17 cellular contexts compared by ENCODE assay signal in the genomic region with DNA sequence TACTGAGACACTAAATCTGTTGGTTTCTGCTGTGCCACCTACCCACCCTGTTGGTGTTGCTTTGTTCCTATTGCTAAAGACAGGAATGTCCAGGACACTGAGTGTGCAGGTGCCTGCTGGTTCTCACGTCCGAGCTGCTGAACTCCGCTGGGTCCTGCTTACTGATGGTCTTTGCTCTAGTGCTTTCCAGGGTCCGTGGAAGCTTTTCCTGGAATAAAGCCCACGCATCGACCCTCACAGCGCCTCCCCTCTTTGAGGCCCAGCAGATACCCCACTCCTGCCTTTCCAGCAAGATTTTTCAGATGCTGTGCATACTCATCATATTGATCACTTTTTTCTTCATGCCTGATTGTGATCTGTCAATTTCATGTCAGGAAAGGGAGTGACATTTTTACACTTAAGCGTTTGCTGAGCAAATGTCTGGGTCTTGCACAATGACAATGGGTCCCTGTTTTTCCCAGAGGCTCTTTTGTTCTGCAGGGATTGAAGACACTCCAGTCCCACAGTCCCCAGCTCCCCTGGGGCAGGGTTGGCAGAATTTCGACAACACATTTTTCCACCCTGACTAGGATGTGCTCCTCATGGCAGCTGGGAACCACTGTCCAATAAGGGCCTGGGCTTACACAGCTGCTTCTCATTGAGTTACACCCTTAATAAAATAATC. TPM values are rescaled to one million over a fixed set of nuclear protein-coding genes. Genes with fewer than 3 reads are reported as not detected.
DNase-seq lines count a peak whose midpoint lies in the region; ATAC-seq and TF ChIP-seq lines count a peak whose summit lies in the region.
"Had no signal": no experiment of that assay in that cellular context is flagged by ENCODE, and none has a peak within 500 bp of the region (broad histone marks: within the 10 kb centered on the region; RNA-seq: fewer than 3 reads in every experiment).

No MANE protein-coding gene starts in this region.

- H3K36me3 Mint-ChIP-seq in neural progenitor cell: no peaks in the 10 kb centered on the region

- no peak overlapping the region for H3K4me3 Mint-ChIP-seq in neural progenitor cell
- H3K4me3 Mint-ChIP-seq: activated T-cell treated with anti-CD3 and anti-CD28 coated beads, Interleukin-2, amount 50 U/mL, for 4 hours; effector memory CD8-positive, alpha-beta T cell had no signal

- no peak overlapping the region for H3K4me3 ChIP-seq in AG10803 (ENCODE audit: low read length)
- no peak overlapping the region for H3K4me3 ChIP-seq in MG63
- H3K4me3 ChIP-seq in dorsolateral prefrontal cortex: no peak overlapping the region
- no peak overlapping the region for H3K4me3 ChIP-seq in neural progenitor cell
- H3K4me3 ChIP-seq: ascending aorta had no signal

- intact Hi-C loops in dorsolateral prefrontal cortex (cut with DNase I): no loop called here

- no peaks in the 10 kb centered on the region; the same call in 1 of the 2 replicates for H3K36me3 ChIP-seq in MG63
- H3K36me3 ChIP-seq in neural progenitor cell: no peaks in the 10 kb centered on the region
- H3K36me3 ChIP-seq: ascending aorta had no signal

- no peak for ATAC-seq in GM18505 (IDR thresholded peaks at IDR 0.05; ENCODE audit: unreplicated experiment)
- ATAC-seq: activated T-cell treated with anti-CD3 and anti-CD28 coated beads, Interleukin-2, amount 50 U/mL, for 4 hours; effector memory CD8-positive, alpha-beta T cell had no signal

- H3K4me1 Mint-ChIP-seq in neural progenitor cell: peaks cover 19% of the 10 kb centered on the region

- H3K9ac ChIP-seq in neural progenitor cell: no peak overlapping the region

- H3K79me2 ChIP-seq in neural progenitor cell (ENCODE audit: low read depth): no peaks in the 10 kb centered on the region

- peaks cover 5% of the 10 kb centered on the region for H3F3A ChIP-seq in neural progenitor cell (ENCODE audit: low read depth)

- no peaks in the 10 kb centered on the region for H4K20me1 ChIP-seq in neural progenitor cell (ENCODE audit: low read depth)

- peak overlapping the region; percentile 65 for H3K27ac Mint-ChIP-seq in neural progenitor cell

- H3K9me3 ChIP-seq in MG63 (no peaks in the 10 kb centered on the region), neural progenitor cell (ENCODE audit: low read depth) (no peaks in the 10 kb centered on the region)
- H3K9me3 ChIP-seq: ascending aorta had no signal

- H3K27me3 ChIP-seq in MG63: no peaks in the 10 kb centered on the region
- H3K27me3 ChIP-seq in dorsolateral prefrontal cortex: no peaks in the 10 kb centered on the region
- H3K27me3 ChIP-seq in neural progenitor cell: no peaks in the 10 kb centered on the region
- H3K27me3 ChIP-seq: ascending aorta had no signal

- peaks cover 3% of the 10 kb centered on the region for H3K27me3 Mint-ChIP-seq in neural progenitor cell (ENCODE audit: insufficient read depth, low read depth)

- H3K27ac ChIP-seq in dorsolateral prefrontal cortex: peak overlapping the region in 49 of 59 donors; percentile 5 to 76 (median 45)
- H3K27ac ChIP-seq in neural progenitor cell: no peak overlapping the region
- H3K27ac ChIP-seq: ascending aorta, C4-2B had no signal

- H3K4me2 ChIP-seq in neural progenitor cell: peak overlapping the region; percentile 31

- no peak overlapping the region for H2AFZ ChIP-seq in neural progenitor cell (replicated peaks)

- CTCF ChIA-PET in GM10248 (lab: Yijun Ruan, JAX): interaction anchor here (0.8 to 2.3 kb wide), 5 partner anchors 10 to 273 kb away, joined by 3 to 11 read pairs (median 5); no protein-coding TSS in a partner anchor

- no peak for TF ChIP-seq POLR2A in GM18505 (IDR thresholded peaks at IDR 0.05; ENCODE audit: borderline replicate concordance, extremely low read depth, insufficient read depth, insufficient read length)

- peaks cover 15% of the 10 kb centered on the region for H3K4me1 ChIP-seq in neural progenitor cell
- H3K4me1 ChIP-seq: ascending aorta had no signal

- H3K9me3 Mint-ChIP-seq in neural progenitor cell: no peaks in the 10 kb centered on the region
- H3K9me3 Mint-ChIP-seq: activated T-cell treated with anti-CD3 and anti-CD28 coated beads, Interleukin-2, amount 50 U/mL, for 4 hours; effector memory CD8-positive, alpha-beta T cell had no signal

- DNase-seq in AG10803 (ENCODE audit: low read depth) (peak; percentile 82), MG63 (peak; percentile 56), dorsolateral prefrontal cortex (peak in 3 of 10 donors; percentile 29 to 57 (median 51)), neural progenitor cell (ENCODE audit: low spot score) (peak; percentile 40), SIG-M5 treated with dmso at 0.1 percent for 504 hours (lab: John Stamatoyannopoulos, UW; ENCODE audit: unreplicated experiment) (no peak), NCI-H748 treated with DMSO at 0.1 percent for 48 hours (lab: John Stamatoyannopoulos, UW) (no peak), GM10248 (ENCODE audit: extremely low spot score) (no peak)
- DNase-seq: activated T-cell treated with anti-CD3 and anti-CD28 coated beads, Interleukin-2, amount 50 U/mL, for 4 hours; effector memory CD8-positive, alpha-beta T cell; KG1; NCI-H187 treated with DMSO at 0.1 percent for 48 hours; SW 1271 had no signal

- POLR2A ChIA-PET in GM10248 (lab: Yijun Ruan, JAX): no interaction called here

- TF ChIP-seq CTCF in AG10803 (conservative IDR thresholded peaks at IDR 0.05; ENCODE audit: low read length): no peak
- peak in 1 of 56 donors; percentile 10 for TF ChIP-seq CTCF in dorsolateral prefrontal cortex (IDR thresholded peaks at IDR 0.05 in 54 of 56, conservative IDR thresholded peaks at IDR 0.05 in 2 of 56; ENCODE audit: low read depth in 1 of 56, partially characterized antibody in 56 of 56)
- TF ChIP-seq CTCF in neural progenitor cell (IDR thresholded peaks at IDR 0.05): no peak
- no peak for TF ChIP-seq CTCF in GM10248 (IDR thresholded peaks at IDR 0.05; ENCODE audit: control extremely low read depth, extremely low read depth, low read depth, missing control alignments)

RNA-seq across cellular contexts. Expression of gene STH, which starts 14.6 kb away (rescaled TPM):
- total RNA-seq in MG63 (2014; rRNA removed; shearing (Covaris generic); ENCODE audit: low replicate concordance): not detected in 2 replicates
- total RNA-seq in dorsolateral prefrontal cortex (10 to 100 TPM in 84 of 120 experiments, 1 to 10 TPM in 36; 1.8 to 35.0 (median 12.2) TPM), neural progenitor cell (ENCODE audit: low replicate concordance) (not detected in 2 replicates)
- total RNA-seq: activated T-cell treated with anti-CD3 and anti-CD28 coated beads, Interleukin-2, amount 50 U/mL, for 4 hours; ascending aorta; lung microvascular endothelial cell; omental fat pad had no signal

Comparison
In these comparisons a context has a peak if more than half of its experiments do, and no peak if none do; other contexts are left out.
1. DNase-seq: peak in AG10803 (single experiment), MG63 (single experiment) and neural progenitor cell (single experiment); none in SIG-M5 treated with dmso at 0.1 percent for 504 hours (single experiment), NCI-H748 treated with DMSO at 0.1 percent for 48 hours (single experiment) and GM10248 (single experiment).